8 cellular contexts compared by ENCODE assay signal in genomic region chr4:139721789-139722188, GRCh38.
"Had no signal": no experiment of that assay in that cellular context is flagged by ENCODE, and none has a peak within 500 bp of the region (broad histone marks: within the 10 kb centered on the region; RNA-seq: fewer than 3 reads in every experiment).

No MANE protein-coding gene starts in this region.

- H2AFZ ChIP-seq: GM23338 had no signal

- H3K4me3 Mint-ChIP-seq: GM23338, H9, IgD-negative memory B cell had no signal

- H3K9me3 Mint-ChIP-seq: GM23338, H9, IgD-negative memory B cell had no signal

- DNase-seq: H9, HCEC 1CT, KG1 had no signal

- H3K36me3 Mint-ChIP-seq: IgD-negative memory B cell had no signal

- H3K4me3 ChIP-seq: GM23338 had no signal

- H3K27ac ChIP-seq: HL-60 had no signal

- FAIRE-seq: H1, H54 had no signal

- ATAC-seq: GM23338 had no signal

- H3K27ac Mint-ChIP-seq: GM23338, H9, IgD-negative memory B cell had no signal

- H3K4me2 ChIP-seq: GM23338 had no signal
